In the genomic region with DNA sequence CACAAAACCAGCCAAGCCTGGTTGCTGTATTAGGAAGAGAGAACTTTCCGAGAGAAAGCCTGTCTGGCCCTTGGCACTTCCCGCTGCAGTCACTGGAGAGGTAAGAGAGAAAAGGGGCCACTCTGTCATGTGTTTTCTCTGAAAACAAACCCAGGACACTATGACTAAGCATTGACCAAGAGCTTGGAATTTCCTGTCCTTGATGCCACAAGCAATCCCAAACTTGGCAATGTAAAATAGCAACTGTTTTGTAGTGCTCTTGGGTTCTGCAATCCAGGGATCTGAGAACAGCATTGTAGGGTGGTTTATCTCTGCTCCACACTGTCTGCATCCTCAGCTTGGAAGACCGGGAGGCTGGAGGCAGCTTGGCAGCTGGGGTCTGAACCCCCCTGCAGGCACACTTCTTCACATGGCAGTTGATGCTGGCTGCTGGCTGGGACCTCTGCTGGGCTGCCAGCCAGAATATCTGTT, we compare ENCODE assay signal across 12 cellular contexts.
DNase-seq lines count a peak whose midpoint lies in the region; ATAC-seq and TF ChIP-seq lines count a peak whose summit lies in the region.
"Had no signal": no experiment of that assay in that cellular context is flagged by ENCODE, and none has a peak within 500 bp of the region (broad histone marks: within the 10 kb centered on the region; RNA-seq: fewer than 3 reads in every experiment).

No MANE protein-coding gene starts in this region.

- peak overlapping the region; percentile 49 for H2AFZ ChIP-seq in GM23248

- H3K4me3 Mint-ChIP-seq in Calu3 (ENCODE audit: low read depth, unreplicated experiment), result no peak overlapping the region
- H3K4me3 Mint-ChIP-seq: activated naive CD4-positive, alpha-beta T cell treated with anti-CD3 and anti-CD28 coated beads, Interleukin-2, amount 50 U/mL, for 24 hours; nephron progenitor cell had no signal

- H3K27ac ChIP-seq in GM23248, result peak overlapping the region; percentile 70
- H3K27ac ChIP-seq: Peyer's patch had no signal

- H3K27me3 ChIP-seq in GM23248 (replicated peaks; ENCODE audit: insufficient read depth), result no peaks in the 10 kb centered on the region
- H3K27me3 ChIP-seq: Peyer's patch had no signal

- H3K27ac Mint-ChIP-seq in Calu3 (ENCODE audit: unreplicated experiment), result no peak overlapping the region
- H3K27ac Mint-ChIP-seq: activated naive CD4-positive, alpha-beta T cell treated with anti-CD3 and anti-CD28 coated beads, Interleukin-2, amount 50 U/mL, for 24 hours had no signal

- no peaks in the 10 kb centered on the region for H3K9me2 ChIP-seq in GM23248 (ENCODE audit: insufficient read depth)

- H3K4me3 ChIP-seq in GM23248, result peak overlapping the region; percentile 25; the same call in 1 of the 2 replicates
- no peak overlapping the region for H3K4me3 ChIP-seq in skeletal muscle cell (ENCODE audit: low read depth, low read length)
- H3K4me3 ChIP-seq: Peyer's patch had no signal

- DNase-seq in GM23248 (peak; percentile 82), amniotic stem cell (lab: John Stamatoyannopoulos, UW) (peak; percentile 53), glomerular endothelial cell (ENCODE audit: extremely low read depth, low read depth, low spot score) (peak; percentile 94), skeletal muscle cell (ENCODE audit: low read depth) (peak; percentile 66), superior temporal gyrus (ENCODE audit: extremely low spot score) (no peak), Calu3 (no peak)
- DNase-seq: activated CD4-positive, alpha-beta T cell treated with anti-CD3 and anti-CD28 coated beads for 48 hours; nephron progenitor cell; Peyer's patch had no signal

- peak overlapping the region; percentile 14 for H3K9ac ChIP-seq in GM23248

- no TSS peak for BruUV-seq in Calu3 (replicated peaks; lab: Mats Ljungman, UMichigan)

- H3K4me1 Mint-ChIP-seq in Calu3 (ENCODE audit: low read depth, unreplicated experiment), result no peaks in the 10 kb centered on the region
- H3K4me1 Mint-ChIP-seq: activated naive CD4-positive, alpha-beta T cell treated with anti-CD3 and anti-CD28 coated beads, Interleukin-2, amount 50 U/mL, for 24 hours had no signal

- H3K4me1 ChIP-seq in GM23248 (ENCODE audit: insufficient read depth), result peaks cover 33% of the 10 kb centered on the region
- H3K4me1 ChIP-seq: Peyer's patch had no signal

- peaks cover 5% of the 10 kb centered on the region for H3K36me3 Mint-ChIP-seq in Calu3 (ENCODE audit: insufficient read depth, unreplicated experiment)
- H3K36me3 Mint-ChIP-seq: activated naive CD4-positive, alpha-beta T cell treated with anti-CD3 and anti-CD28 coated beads, Interleukin-2, amount 50 U/mL, for 24 hours had no signal

- H3K9me3 Mint-ChIP-seq in Calu3 (ENCODE audit: low read depth, unreplicated experiment), result peaks cover 18% of the 10 kb centered on the region
- H3K9me3 Mint-ChIP-seq: activated naive CD4-positive, alpha-beta T cell treated with anti-CD3 and anti-CD28 coated beads, Interleukin-2, amount 50 U/mL, for 24 hours; nephron progenitor cell had no signal

- CTCF ChIA-PET in Calu3 (lab: Charles Lee), result no interaction called here

- peaks cover 28% of the 10 kb centered on the region for H3F3A ChIP-seq in GM23248 (ENCODE audit: insufficient read depth)

- no peaks in the 10 kb centered on the region for H4K20me1 ChIP-seq in GM23248 (ENCODE audit: insufficient read depth)

- H3K9me3 ChIP-seq in GM23248 (ENCODE audit: low read depth), result no peaks in the 10 kb centered on the region
- H3K9me3 ChIP-seq: Peyer's patch had no signal

- H3K36me3 ChIP-seq in GM23248 (ENCODE audit: low read depth), result no peaks in the 10 kb centered on the region
- H3K36me3 ChIP-seq: Peyer's patch had no signal

- 0 to 2% methylated on average over 3 of the region's 3 CpGs for WGBS in GM23248 (ENCODE audit: low coverage in 1 of 2, low lambda C conversion rate in 2 of 2, missing lambda C conversion rate in 2 of 2), 2 experiments

- intact Hi-C loops in Calu3 (cut with micrococcal nuclease; ENCODE audit: unreplicated experiment), result no loop called here

- ATAC-seq in HG02588 (IDR thresholded peaks at IDR 0.05; ENCODE audit: unreplicated experiment), result no peak
- ATAC-seq in GM21526 (IDR thresholded peaks at IDR 0.05; ENCODE audit: low FRiP score, unreplicated experiment), result no peak

- H3K79me2 ChIP-seq in GM23248 (ENCODE audit: insufficient read depth), result no peaks in the 10 kb centered on the region

- in situ Hi-C loops in GM23248 (cut with MboI), result no loop called here

- no peaks in the 10 kb centered on the region for H3K27me3 Mint-ChIP-seq in Calu3 (ENCODE audit: unreplicated experiment)

- no peak for TF ChIP-seq CTCF in Calu3 (IDR thresholded peaks at IDR 0.05; ENCODE audit: unreplicated experiment)

- peak overlapping the region; percentile 67 for H3K4me2 ChIP-seq in GM23248 (ENCODE audit: unreplicated experiment)

Comparison
In these comparisons a context has a peak if more than half of its experiments do, and no peak if none do; other contexts are left out.
1. DNase-seq: peak in GM23248 (single experiment), amniotic stem cell (single experiment), glomerular endothelial cell (single experiment) and skeletal muscle cell (single experiment); none in superior temporal gyrus (single experiment) and Calu3 (single experiment).